Comparison of ENCODE assay signal across 14 cellular contexts in genomic region chr17:51537996-51538550, GRCh38.
DNase-seq lines count a peak whose midpoint lies in the region; ATAC-seq, FAIRE-seq and TF ChIP-seq lines count a peak whose summit lies in the region.
"Had no signal": no experiment of that assay in that cellular context is flagged by ENCODE, and none has a peak within 500 bp of the region (broad histone marks: within the 10 kb centered on the region; RNA-seq: fewer than 3 reads in every experiment).

No MANE protein-coding gene starts in this region.

- DNase-seq in D341Med (ENCODE audit: low spot score): peak; percentile 60
- DNase-seq in D721Med (ENCODE audit: insufficient read length, low spot score): peak; percentile 20
- DNase-seq in NCI-H2227 (lab: John Stamatoyannopoulos, UW; ENCODE audit: unreplicated experiment): peak; percentile 62
- peak; percentile 74 for DNase-seq in cerebellar cortex (ENCODE audit: low spot score)
- DNase-seq in activated effector memory CD4-positive, alpha-beta T cell treated with Interleukin-2 at 50 U/mL for 16 hours: no peak
- DNase-seq in NCI-H345 (lab: John Stamatoyannopoulos, UW): no peak
- DNase-seq: BE2C; CD4-positive, alpha-beta memory T cell; DND-41; GF-D8 had no signal

- no peak for ATAC-seq in GM18907 (IDR thresholded peaks at IDR 0.05; ENCODE audit: unreplicated experiment)
- ATAC-seq: A549, HCT116 had no signal

- FAIRE-seq in D721Med (lab: Jason Lieb, UNC): no peak
- FAIRE-seq: A549, H54 had no signal

- no peak for TF ChIP-seq CTCF in D721Med (IDR thresholded peaks at IDR 0.05; ENCODE audit: insufficient read depth, missing control alignments)

Comparison
In these comparisons a context has a peak if more than half of its experiments do, and no peak if none do; other contexts are left out.
1. DNase-seq: peak in D341Med (single experiment), D721Med (single experiment), NCI-H2227 (single experiment) and cerebellar cortex (single experiment); none in activated effector memory CD4-positive, alpha-beta T cell treated with Interleukin-2 at 50 U/mL for 16 hours (single experiment) and NCI-H345 (single experiment).